8 cellular contexts compared by ENCODE assay signal in genomic region chr22:36301851-36302250, GRCh38. TPM values are rescaled to one million over a fixed set of nuclear protein-coding genes. Genes with fewer than 3 reads are reported as not detected.
A peak's percentile ranks its signal among the peaks of the same experiment; 100 is the strongest.
DNase-seq lines count a peak whose midpoint lies in the region; ATAC-seq and TF ChIP-seq lines count a peak whose summit lies in the region.

No MANE protein-coding gene starts in this region.

- DNase-seq in CD4-positive, alpha-beta memory T cell = no peak
- DNase-seq in IMR-90 (peak; percentile 97), SK-N-DZ (ENCODE audit: low spot score) (no peak), testis (no peak), NCI-H2227 treated with DMSO at 0.1 percent for 48 hours (lab: John Stamatoyannopoulos, UW) (no peak)
- DNase-seq in central memory CD8-positive, alpha-beta T cell (ENCODE audit: low spot score in 2 of 2) = no peak
- no peak for DNase-seq in naive thymus-derived CD4-positive, alpha-beta T cell

- no CpG with 5 or more reads among the region's 8 CpGs for WGBS in IMR-90 (ENCODE audit: extremely low coverage in 2 of 2, insufficient read length in 1 of 2), 2 experiments
- 86 to 88% methylated on average over 8 of the region's 8 CpGs for WGBS in testis, 2 donors

- peak overlapping the region; percentile 58 for H4K5ac ChIP-seq in IMR-90 (ENCODE audit: low read depth, low read length)

- H3K9ac ChIP-seq in IMR-90 (ENCODE audit: low read depth, low read length) = peak overlapping the region; percentile 58

- peak overlapping the region; percentile 56 for H2BK20ac ChIP-seq in IMR-90 (ENCODE audit: low read depth, low read length)

- peak overlapping the region; percentile 84 for H3K23ac ChIP-seq in IMR-90 (ENCODE audit: low read depth, low read length)

- H4K8ac ChIP-seq in IMR-90 (ENCODE audit: low read depth in 2 of 2, low read length in 2 of 2) = peak overlapping the region; percentile 31 to 85; a peak in 3 of 4 replicates

- peak overlapping the region; percentile 88 for H4K91ac ChIP-seq in IMR-90 (ENCODE audit: insufficient read depth, low read depth, low read length)

- BruUV-seq in IMR-90 (replicated peaks; lab: Mats Ljungman, UMichigan) = no TSS peak

- H2BK5ac ChIP-seq in IMR-90 (ENCODE audit: low read depth, low read length, poor library complexity, severe bottlenecking) = peak overlapping the region; percentile 99

- dilution Hi-C loops in IMR-90 (cut with HindIII; ENCODE audit: low sequenced_read_pairs, unreplicated experiment) = no loop called here

- H2BK120ac ChIP-seq in IMR-90 (ENCODE audit: low read depth, low read length) = peak overlapping the region; percentile 89

- H3K27me3 Mint-ChIP-seq in CD4-positive, alpha-beta memory T cell = no peaks in the 10 kb centered on the region
- no peaks in the 10 kb centered on the region for H3K27me3 Mint-ChIP-seq in central memory CD8-positive, alpha-beta T cell
- H3K27me3 Mint-ChIP-seq in naive thymus-derived CD4-positive, alpha-beta T cell = no peaks in the 10 kb centered on the region

- TF ChIP-seq CTCF in IMR-90 (conservative IDR thresholded peaks at IDR 0.05; ENCODE audit: low read depth, low read length) (no peak), testis (IDR thresholded peaks at IDR 0.05) (no peak)

- H3K27me3 ChIP-seq in CD4-positive, alpha-beta memory T cell (ENCODE audit: insufficient read depth, low read length) = no peaks in the 10 kb centered on the region
- H3K27me3 ChIP-seq in IMR-90 (ENCODE audit: control insufficient read depth, insufficient read depth, low read length) (no peaks in the 10 kb centered on the region), testis (no peaks in the 10 kb centered on the region)
- no peaks in the 10 kb centered on the region for H3K27me3 ChIP-seq in naive thymus-derived CD4-positive, alpha-beta T cell (ENCODE audit: control insufficient read depth in 2 of 2, insufficient read depth in 2 of 2, low read length in 2 of 2)

- TF ChIP-seq RAD21 in IMR-90 (IDR thresholded peaks at IDR 0.05; ENCODE audit: low read length) = no peak

- POLR2A ChIA-PET in CD4-positive, alpha-beta memory T cell (lab: Charles Lee; ENCODE audit: partially characterized antibody) = interaction anchor here (0.6 to 3.5 kb wide), 18 partner anchors 8 to 179 kb away, joined by 3 to 22 read pairs (median 4); partner anchors contain the start of genes MYH9 and TXN2
- POLR2A ChIA-PET in IMR-90 (lab: Charles Lee; ENCODE audit: unreplicated experiment) = interaction anchor here (0.9 to 1.0 kb wide), 2 partner anchors 70 to 77 kb away, joined by 5 to 11 read pairs; no protein-coding TSS in a partner anchor
- POLR2A ChIA-PET in naive thymus-derived CD4-positive, alpha-beta T cell (lab: Charles Lee) = interaction anchor here (0.9 to 2.2 kb wide), 7 partner anchors 23 to 180 kb away, joined by 3 to 7 read pairs (median 4); partner anchors contain the start of gene TXN2

- H3K27ac ChIP-seq in CD4-positive, alpha-beta memory T cell (ENCODE audit: low read depth, low read length) = no peak overlapping the region
- H3K27ac ChIP-seq in IMR-90 (ENCODE audit: insufficient read depth, low read length) (peak overlapping the region; percentile 94), testis (no peak overlapping the region)
- H3K27ac ChIP-seq in naive thymus-derived CD4-positive, alpha-beta T cell (ENCODE audit: low read depth, low read length) = no peak overlapping the region

- intact Hi-C loops in CD4-positive, alpha-beta memory T cell (cut with micrococcal nuclease) = loop anchor here (1.0 to 2.0 kb wide), 5 partner anchors 33 to 168 kb away; no protein-coding TSS in a partner anchor
- intact Hi-C loops in IMR-90 (cut with micrococcal nuclease) (loop anchor here (1.0 kb wide), 3 partner anchors 27 to 168 kb away; no protein-coding TSS in a partner anchor), testis (cut with DNase I; ENCODE audit: low total_unique reads) (loop anchor here (5.0 kb wide), 1 partner anchor 170 kb away; no protein-coding TSS in a partner anchor)
- intact Hi-C loops in naive thymus-derived CD4-positive, alpha-beta T cell (cut with micrococcal nuclease) = loop anchor here (1.0 kb wide), 6 partner anchors 29 to 184 kb away; partner anchors contain the start of gene TXN2 (in 1 of the 2)

- ATAC-seq in IMR-90 (ENCODE audit: low read depth) (peak; percentile 78), HG03571 (IDR thresholded peaks at IDR 0.05; ENCODE audit: unreplicated experiment) (no peak)
- no peak for ATAC-seq in central memory CD8-positive, alpha-beta T cell (replicated peaks; ENCODE audit: extremely low read depth, poor library complexity, severe bottlenecking)
- no peak for ATAC-seq in naive thymus-derived CD4-positive, alpha-beta T cell

- no peak overlapping the region for H2AFZ ChIP-seq in IMR-90 (replicated peaks; ENCODE audit: low read length, poor library complexity)

- no peak overlapping the region for H3K4me3 ChIP-seq in CD4-positive, alpha-beta memory T cell (ENCODE audit: low read length in 2 of 2)
- H3K4me3 ChIP-seq in IMR-90 (ENCODE audit: insufficient read depth, low read depth, low read length) (no peak overlapping the region), testis (no peak overlapping the region)
- H3K4me3 ChIP-seq in naive thymus-derived CD4-positive, alpha-beta T cell (ENCODE audit: low read length) = no peak overlapping the region

- peaks cover 9% of the 10 kb centered on the region for H3K9me1 ChIP-seq in IMR-90 (ENCODE audit: insufficient read depth, low read length)

- peak overlapping the region; percentile 84 for H3K14ac ChIP-seq in IMR-90 (replicated peaks; ENCODE audit: low read depth, low read length)

- peak overlapping the region in 1 of 8 donors; percentile 49 for H3K4me3 Mint-ChIP-seq in CD4-positive, alpha-beta memory T cell
- H3K4me3 Mint-ChIP-seq in central memory CD8-positive, alpha-beta T cell = no peak overlapping the region
- peak overlapping the region in 1 of 10 donors; percentile 6 for H3K4me3 Mint-ChIP-seq in naive thymus-derived CD4-positive, alpha-beta T cell

- H2BK15ac ChIP-seq in IMR-90 (ENCODE audit: low read depth, low read length) = peak overlapping the region; percentile 34; the same call in 1 of the 3 replicates

- peak overlapping the region; percentile 42 for H2AK9ac ChIP-seq in IMR-90 (replicated peaks; ENCODE audit: low read depth, low read length, poor library complexity)

- H3K36me3 ChIP-seq in CD4-positive, alpha-beta memory T cell (ENCODE audit: insufficient read depth, low read length) = peaks cover 99% of the 10 kb centered on the region
- peaks cover 94% of the 10 kb centered on the region for H3K36me3 ChIP-seq in IMR-90 (ENCODE audit: control insufficient read depth, insufficient read depth, low read length)
- H3K36me3 ChIP-seq in naive thymus-derived CD4-positive, alpha-beta T cell (ENCODE audit: control insufficient read depth in 2 of 3, insufficient read depth in 3 of 3, low read length in 3 of 3) = peaks cover 66 to 100% (median 71%) of the 10 kb centered on the region in 3 experiments
- no peaks in the 10 kb centered on the region for H3K36me3 ChIP-seq in testis (ENCODE audit: low read depth, missing control alignments)

- no peak; the same call in 1 of the 2 replicates for TF ChIP-seq POLR2A in IMR-90 (IDR thresholded peaks at IDR 0.05; ENCODE audit: low read depth, low read length)
- TF ChIP-seq POLR2A in testis (IDR thresholded peaks at IDR 0.05) = no peak

- H4K20me1 ChIP-seq in IMR-90 (ENCODE audit: insufficient read depth, low read length) = peaks cover 93% of the 10 kb centered on the region

- H3K56ac ChIP-seq in IMR-90 (ENCODE audit: extremely low read depth, insufficient read depth, low read length) = peak overlapping the region; percentile 58; the same call in 1 of the 2 replicates

- CTCF ChIA-PET in CD4-positive, alpha-beta memory T cell (lab: Charles Lee; ENCODE audit: partially characterized antibody) = interaction anchor here (0.6 to 11.4 kb wide), 36 partner anchors 9 to 209 kb away, joined by 3 to 204 read pairs (median 8); partner anchors contain the start of genes APOL2 and TXN2
- CTCF ChIA-PET in IMR-90 (lab: Yijun Ruan, JAX) = interaction anchor here (0.6 to 2.1 kb wide), 4 partner anchors 69 to 168 kb away, joined by 3 to 17 read pairs (median 4); no protein-coding TSS in a partner anchor
- CTCF ChIA-PET in naive thymus-derived CD4-positive, alpha-beta T cell (lab: Charles Lee) = interaction anchor here (0.6 to 7.0 kb wide), 26 partner anchors 9 to 191 kb away, joined by 3 to 119 read pairs (median 5); no protein-coding TSS in a partner anchor

- in situ Hi-C loops in IMR-90 (cut with MboI; ENCODE audit: low sequenced_read_pairs) = no loop called here

- peaks cover 11% of the 10 kb centered on the region for H3K4me1 ChIP-seq in CD4-positive, alpha-beta memory T cell (ENCODE audit: insufficient read depth, low read length)
- H3K4me1 ChIP-seq in IMR-90 (ENCODE audit: control insufficient read depth, insufficient read depth, low read length) (peaks cover 21% of the 10 kb centered on the region), testis (no peaks in the 10 kb centered on the region)
- H3K4me1 ChIP-seq in naive thymus-derived CD4-positive, alpha-beta T cell (ENCODE audit: control insufficient read depth in 2 of 2, insufficient read depth in 2 of 2, low read length in 2 of 2) = peaks cover 0 to 3% of the 10 kb centered on the region in 2 donors

- H3K4me1 Mint-ChIP-seq in CD4-positive, alpha-beta memory T cell = peaks cover 5 to 22% (median 13%) of the 10 kb centered on the region in 4 donors
- peaks cover 12% of the 10 kb centered on the region for H3K4me1 Mint-ChIP-seq in central memory CD8-positive, alpha-beta T cell
- peaks cover 4 to 14% (median 11%) of the 10 kb centered on the region in 7 donors for H3K4me1 Mint-ChIP-seq in naive thymus-derived CD4-positive, alpha-beta T cell

- H3K4me2 ChIP-seq in IMR-90 (ENCODE audit: low read depth, low read length) = peak overlapping the region; percentile 30

- no peaks in the 10 kb centered on the region for H3K9me3 ChIP-seq in CD4-positive, alpha-beta memory T cell (ENCODE audit: control insufficient read depth in 1 of 2, low read length in 2 of 2)
- no peaks in the 10 kb centered on the region for H3K9me3 ChIP-seq in IMR-90 (ENCODE audit: control insufficient read depth, insufficient read depth, low read length)
- H3K9me3 ChIP-seq in naive thymus-derived CD4-positive, alpha-beta T cell (ENCODE audit: control insufficient read depth in 2 of 3, low read length in 3 of 3) = no peaks in the 10 kb centered on the region
- no peaks in the 10 kb centered on the region for H3K9me3 ChIP-seq in testis

- peak overlapping the region; percentile 91 for H3K4ac ChIP-seq in IMR-90 (ENCODE audit: low read depth, low read length)

- peaks cover 57 to 87% of the 10 kb centered on the region in 2 donors for H3K36me3 Mint-ChIP-seq in CD4-positive, alpha-beta memory T cell
- H3K36me3 Mint-ChIP-seq in central memory CD8-positive, alpha-beta T cell (ENCODE audit: insufficient read depth) = peaks cover 83% of the 10 kb centered on the region
- H3K36me3 Mint-ChIP-seq in naive thymus-derived CD4-positive, alpha-beta T cell = peaks cover 0 to 62% (median 31%) of the 10 kb centered on the region in 5 donors

- H3K79me1 ChIP-seq in IMR-90 (ENCODE audit: low read depth in 1 of 2, low read length in 2 of 2) = peaks cover 53 to 92% of the 10 kb centered on the region in 2 experiments

- H2AK5ac ChIP-seq in IMR-90 (ENCODE audit: low read depth, low read length) = peak overlapping the region; percentile 93

- peak overlapping the region; percentile 84 for H3K18ac ChIP-seq in IMR-90 (ENCODE audit: low read depth, low read length)

- H3K9me3 Mint-ChIP-seq in CD4-positive, alpha-beta memory T cell = peaks cover 0 to 2% (median 0%) of the 10 kb centered on the region in 8 donors
- H3K9me3 Mint-ChIP-seq in central memory CD8-positive, alpha-beta T cell = no peaks in the 10 kb centered on the region
- H3K9me3 Mint-ChIP-seq in naive thymus-derived CD4-positive, alpha-beta T cell = peaks cover 0 to 2% (median 0%) of the 10 kb centered on the region in 11 donors

- H3K27ac Mint-ChIP-seq in CD4-positive, alpha-beta memory T cell = peak overlapping the region; percentile 39 to 89 (median 81)
- H3K27ac Mint-ChIP-seq in central memory CD8-positive, alpha-beta T cell (ENCODE audit: low read depth) = peak overlapping the region; percentile 51
- peak overlapping the region; percentile 56 to 81 (median 76) for H3K27ac Mint-ChIP-seq in naive thymus-derived CD4-positive, alpha-beta T cell

RNA-seq across cellular contexts. Expression of gene APOL1, which starts 48.9 kb away (rescaled TPM):
- total RNA-seq in CD4-positive, alpha-beta memory T cell = 10 to 100 TPM; 27.5 to 31.2 TPM
- polyA plus RNA-seq in CD4-positive, alpha-beta memory T cell = 10 to 100 TPM in 1 of 2 donors, 1 to 10 TPM in 1; 6.3 to 24.9 TPM
- total RNA-seq in IMR-90 (2012; rRNA removed) = 0.36 and 0.56 TPM in 2 replicates
- polyA plus RNA-seq in IMR-90 (2012; rRNA removed) = 0.69 and 0.77 TPM in 2 replicates
- polyA plus RNA-seq in IMR-90 (2012; cell fraction: cytosol; rRNA removed) = 0.38 and 0.84 TPM in 2 replicates
- 0.42 and 0.97 TPM in 2 replicates for polyA plus RNA-seq in IMR-90 (2012; cell fraction: nucleus; rRNA removed; ENCODE audit: low replicate concordance)
- 10 to 100 TPM in 4 of 5 experiments, 1 to 10 TPM in 1; 8.6 to 91.1 (median 18.4) TPM for total RNA-seq in naive thymus-derived CD4-positive, alpha-beta T cell
- 10 to 100 TPM in 1 of 2 donors, 1 to 10 TPM in 1; 6.2 to 14.9 TPM for polyA plus RNA-seq in naive thymus-derived CD4-positive, alpha-beta T cell
- not detected in 2 replicates for polyA plus RNA-seq in SK-N-DZ (2014; cell fraction: cytosol; rRNA removed)
- polyA plus RNA-seq in SK-N-DZ (2014; cell fraction: nucleus; rRNA removed) = not detected in 2 replicates
- total RNA-seq in testis = 1 to 10 TPM; 5.0 to 9.4 TPM
- polyA plus RNA-seq in testis (ENCODE audit: insufficient read depth, low read depth, low replicate concordance) = 24.4 TPM
